25 cellular contexts compared by ENCODE assay signal in the genomic region with DNA sequence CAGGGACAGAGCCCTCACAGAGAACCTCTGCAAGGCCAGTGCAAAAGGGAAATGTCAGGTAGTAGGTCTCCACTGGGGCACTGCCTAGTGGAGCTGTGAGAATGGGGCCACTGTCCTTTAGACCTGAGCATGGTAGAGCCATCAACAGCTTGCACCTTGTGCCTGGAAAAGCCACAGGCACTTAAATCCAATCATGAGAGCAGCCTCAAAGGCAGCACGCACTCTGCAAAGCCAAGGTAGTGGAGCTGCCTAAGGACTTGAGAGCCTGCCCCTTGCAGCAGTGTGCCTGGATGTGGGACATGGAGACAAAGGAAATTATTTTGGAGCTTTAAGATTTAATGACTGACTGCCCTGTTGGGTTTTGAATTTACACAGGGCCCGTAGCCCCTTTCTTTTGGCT.
"Had no signal": no experiment of that assay in that cellular context is flagged by ENCODE, and none has a peak within 500 bp of the region (broad histone marks: within the 10 kb centered on the region; RNA-seq: fewer than 3 reads in every experiment).

No MANE protein-coding gene starts in this region.

- H3K4me3 ChIP-seq: dorsolateral prefrontal cortex, gastroesophageal sphincter, heart right ventricle, lower lobe of right lung, sigmoid colon, testis, tibial artery had no signal

- DNase-seq: dorsolateral prefrontal cortex; effector CD4-positive, alpha-beta T cell; foreskin fibroblast; glutamatergic neuron; heart right ventricle; hippocampal formation; left ventricle myocardium superior; lower lobe of right lung; natural killer cell; right cardiac atrium; sigmoid colon; stimulated activated CD4-positive, alpha-beta T cell treated with anti-CD3 and anti-CD28 coated beads, Interleukin-2, amount 100 ng/mL, for 24 hours; stimulated activated CD4-positive, alpha-beta T cell treated with anti-CD3 and anti-CD28 coated beads, Interleukin-4, amount 100 ng/mL, for 24 hours; stimulated activated naive CD8-positive, alpha-beta T cell treated with anti-CD3 and anti-CD28 coated beads, Interleukin-15, Interleukin-2, amounts not matched to agents 100 U/mL and 50 U/mL, for 24 hours; substantia nigra; testis; tibial artery had no signal

- H3K4me1 ChIP-seq: gastroesophageal sphincter, heart right ventricle, lower lobe of right lung, parathyroid adenoma, sigmoid colon, testis, tibial artery had no signal

- H3K27me3 ChIP-seq: dorsolateral prefrontal cortex, gastroesophageal sphincter, heart right ventricle, sigmoid colon, testis, tibial artery had no signal

- H3K27ac ChIP-seq: dorsolateral prefrontal cortex, epithelial cell of prostate, gastroesophageal sphincter, heart right ventricle, lower lobe of right lung, parathyroid adenoma, sigmoid colon, testis, tibial artery had no signal

- H3K9ac ChIP-seq: parathyroid adenoma had no signal

- ATAC-seq: esophagus mucosa; gastroesophageal sphincter; left ventricle myocardium superior; natural killer cell; right cardiac atrium; stimulated activated naive CD8-positive, alpha-beta T cell treated with anti-CD3 and anti-CD28 coated beads, Interleukin-15, Interleukin-2, amounts not matched to agents 100 U/mL and 50 U/mL, for 24 hours had no signal

- H3K36me3 Mint-ChIP-seq: memory B cell; stimulated activated effector memory CD8-positive, alpha-beta T cell treated with anti-CD3 and anti-CD28 coated beads, Interleukin-12 subunit alpha, Interleukin-12 subunit beta, amount 100 ng/mL, for 72 hours; type B pancreatic cell had no signal

- H3K9me3 Mint-ChIP-seq: type B pancreatic cell had no signal

- H3K36me3 ChIP-seq: gastroesophageal sphincter, heart right ventricle, lower lobe of right lung, sigmoid colon, tibial artery had no signal

- H3K9me3 ChIP-seq: testis had no signal

- H3K27ac Mint-ChIP-seq: memory B cell; natural killer cell; progenitor cell of endocrine pancreas; stimulated activated effector memory CD8-positive, alpha-beta T cell treated with anti-CD3 and anti-CD28 coated beads, Interleukin-12 subunit alpha, Interleukin-12 subunit beta, amount 100 ng/mL, for 72 hours; type B pancreatic cell had no signal
